ENCODE assay signal across 1 cellular context in the genomic region with DNA sequence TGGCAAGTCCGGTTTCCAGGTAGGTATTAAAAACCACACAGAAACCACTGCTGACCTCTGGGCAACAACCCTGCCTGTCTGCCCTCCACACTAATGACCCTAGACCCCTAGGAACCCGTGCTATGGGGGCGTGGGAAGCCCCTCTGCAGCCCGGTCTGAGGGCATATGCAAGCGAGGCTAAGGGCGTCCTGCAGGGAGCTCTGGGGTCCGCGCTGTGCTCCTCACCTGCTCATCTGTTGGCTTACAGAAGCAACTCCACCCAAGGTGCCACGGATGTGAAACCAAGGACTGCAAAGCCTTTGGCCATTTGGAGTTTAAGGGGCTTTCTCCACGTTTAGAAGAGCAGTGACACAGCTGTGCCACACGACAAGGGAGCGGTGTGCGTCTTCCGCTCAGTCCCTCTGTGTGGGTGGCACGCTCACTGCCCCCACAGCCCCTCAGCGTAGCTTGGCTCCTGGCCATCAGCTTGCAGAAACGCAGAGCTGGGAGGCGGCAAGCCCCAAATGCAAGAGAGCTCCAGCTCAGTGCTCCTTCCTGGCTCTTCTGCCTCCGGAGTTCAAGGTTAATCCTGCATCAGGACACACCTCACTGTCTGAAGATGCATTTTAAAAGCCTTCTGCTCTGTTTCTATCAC.
TF ChIP-seq lines count a peak whose summit lies in the region.

No MANE protein-coding gene starts in this region.

TF ChIP-seq in GM12878, 131 proteins besides CTCF, POLR2A, EP300 and RAD21:
- TF ChIP-seq, protein P1, sequence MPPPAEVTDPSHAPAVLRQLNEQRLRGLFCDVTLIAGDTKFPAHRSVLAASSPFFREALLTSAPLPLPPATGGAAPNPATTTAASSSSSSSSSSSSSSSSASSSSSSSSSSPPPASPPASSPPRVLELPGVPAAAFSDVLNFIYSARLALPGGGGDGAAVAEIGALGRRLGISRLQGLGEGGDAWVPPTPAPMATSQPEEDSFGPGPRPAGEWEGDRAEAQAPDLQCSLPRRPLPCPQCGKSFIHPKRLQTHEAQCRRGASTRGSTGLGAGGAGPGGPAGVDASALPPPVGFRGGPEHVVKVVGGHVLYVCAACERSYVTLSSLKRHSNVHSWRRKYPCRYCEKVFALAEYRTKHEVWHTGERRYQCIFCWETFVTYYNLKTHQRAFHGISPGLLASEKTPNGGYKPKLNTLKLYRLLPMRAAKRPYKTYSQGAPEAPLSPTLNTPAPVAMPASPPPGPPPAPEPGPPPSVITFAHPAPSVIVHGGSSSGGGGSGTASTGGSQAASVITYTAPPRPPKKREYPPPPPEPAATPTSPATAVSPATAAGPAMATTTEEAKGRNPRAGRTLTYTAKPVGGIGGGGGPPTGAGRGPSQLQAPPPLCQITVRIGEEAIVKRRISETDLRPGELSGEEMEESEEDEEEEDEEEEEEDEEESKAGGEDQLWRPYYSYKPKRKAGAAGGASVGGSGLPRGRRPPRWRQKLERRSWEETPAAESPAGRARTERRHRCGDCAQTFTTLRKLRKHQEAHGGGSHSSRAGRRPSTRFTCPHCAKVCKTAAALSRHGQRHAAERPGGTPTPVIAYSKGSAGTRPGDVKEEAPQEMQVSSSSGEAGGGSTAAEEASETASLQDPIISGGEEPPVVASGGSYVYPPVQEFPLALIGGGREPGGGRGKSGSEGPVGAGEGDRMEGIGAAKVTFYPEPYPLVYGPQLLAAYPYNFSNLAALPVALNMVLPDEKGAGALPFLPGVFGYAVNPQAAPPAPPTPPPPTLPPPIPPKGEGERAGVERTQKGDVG (CRISPR knock-in tag; IDR thresholded peaks at IDR 0.05) = no peak
- TF ChIP-seq, protein P2, sequence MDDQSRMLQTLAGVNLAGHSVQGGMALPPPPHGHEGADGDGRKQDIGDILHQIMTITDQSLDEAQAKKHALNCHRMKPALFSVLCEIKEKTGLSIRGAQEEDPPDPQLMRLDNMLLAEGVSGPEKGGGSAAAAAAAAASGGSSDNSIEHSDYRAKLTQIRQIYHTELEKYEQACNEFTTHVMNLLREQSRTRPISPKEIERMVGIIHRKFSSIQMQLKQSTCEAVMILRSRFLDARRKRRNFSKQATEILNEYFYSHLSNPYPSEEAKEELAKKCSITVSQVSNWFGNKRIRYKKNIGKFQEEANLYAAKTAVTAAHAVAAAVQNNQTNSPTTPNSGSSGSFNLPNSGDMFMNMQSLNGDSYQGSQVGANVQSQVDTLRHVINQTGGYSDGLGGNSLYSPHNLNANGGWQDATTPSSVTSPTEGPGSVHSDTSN (IDR thresholded peaks at IDR 0.05; ENCODE audit: insufficient replicate concordance, low read depth, low read length) = no peak
- no peak for TF ChIP-seq ZZZ3 (IDR thresholded peaks at IDR 0.05; ENCODE audit: control insufficient read depth, insufficient read length, low read depth)
- no peak for TF ChIP-seq CREB1 (IDR thresholded peaks at IDR 0.05; ENCODE audit: low read depth)
- no peak for TF ChIP-seq E2F4 (IDR thresholded peaks at IDR 0.05; ENCODE audit: low read depth, low read length)
- TF ChIP-seq E2F8 (IDR thresholded peaks at IDR 0.05; ENCODE audit: low read depth, partially characterized antibody) = no peak
- TF ChIP-seq, protein P3, sequence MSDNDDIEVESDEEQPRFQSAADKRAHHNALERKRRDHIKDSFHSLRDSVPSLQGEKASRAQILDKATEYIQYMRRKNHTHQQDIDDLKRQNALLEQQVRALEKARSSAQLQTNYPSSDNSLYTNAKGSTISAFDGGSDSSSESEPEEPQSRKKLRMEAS (IDR thresholded peaks at IDR 0.05; ENCODE audit: low read depth, low read length) = no peak
- TF ChIP-seq TCF7 (IDR thresholded peaks at IDR 0.05; ENCODE audit: borderline replicate concordance) = no peak
- no peak for TF ChIP-seq RFX5 (IDR thresholded peaks at IDR 0.05; ENCODE audit: low read depth, low read length)
- no peak for TF ChIP-seq FOXK2 (IDR thresholded peaks at IDR 0.05)
- no peak for TF ChIP-seq BACH1 (IDR thresholded peaks at IDR 0.05; ENCODE audit: borderline replicate concordance)
- no peak for TF ChIP-seq SREBF1 (IDR thresholded peaks at IDR 0.05; ENCODE audit: low read length)
- TF ChIP-seq STAT3 (IDR thresholded peaks at IDR 0.05; ENCODE audit: low read depth, low read length) = no peak
- TF ChIP-seq TCF12 (IDR thresholded peaks at IDR 0.05; ENCODE audit: low read depth, low read length) = no peak
- no peak for TF ChIP-seq CHD1 (IDR thresholded peaks at IDR 0.05; ENCODE audit: low read depth, low read length)
- TF ChIP-seq SMC3 (IDR thresholded peaks at IDR 0.05; ENCODE audit: borderline replicate concordance, low read length) = no peak
- TF ChIP-seq EZH2 (IDR thresholded peaks at IDR 0.05; ENCODE audit: borderline replicate concordance, control insufficient read depth, low read depth, low read length) = no peak
- TF ChIP-seq, protein P4, sequence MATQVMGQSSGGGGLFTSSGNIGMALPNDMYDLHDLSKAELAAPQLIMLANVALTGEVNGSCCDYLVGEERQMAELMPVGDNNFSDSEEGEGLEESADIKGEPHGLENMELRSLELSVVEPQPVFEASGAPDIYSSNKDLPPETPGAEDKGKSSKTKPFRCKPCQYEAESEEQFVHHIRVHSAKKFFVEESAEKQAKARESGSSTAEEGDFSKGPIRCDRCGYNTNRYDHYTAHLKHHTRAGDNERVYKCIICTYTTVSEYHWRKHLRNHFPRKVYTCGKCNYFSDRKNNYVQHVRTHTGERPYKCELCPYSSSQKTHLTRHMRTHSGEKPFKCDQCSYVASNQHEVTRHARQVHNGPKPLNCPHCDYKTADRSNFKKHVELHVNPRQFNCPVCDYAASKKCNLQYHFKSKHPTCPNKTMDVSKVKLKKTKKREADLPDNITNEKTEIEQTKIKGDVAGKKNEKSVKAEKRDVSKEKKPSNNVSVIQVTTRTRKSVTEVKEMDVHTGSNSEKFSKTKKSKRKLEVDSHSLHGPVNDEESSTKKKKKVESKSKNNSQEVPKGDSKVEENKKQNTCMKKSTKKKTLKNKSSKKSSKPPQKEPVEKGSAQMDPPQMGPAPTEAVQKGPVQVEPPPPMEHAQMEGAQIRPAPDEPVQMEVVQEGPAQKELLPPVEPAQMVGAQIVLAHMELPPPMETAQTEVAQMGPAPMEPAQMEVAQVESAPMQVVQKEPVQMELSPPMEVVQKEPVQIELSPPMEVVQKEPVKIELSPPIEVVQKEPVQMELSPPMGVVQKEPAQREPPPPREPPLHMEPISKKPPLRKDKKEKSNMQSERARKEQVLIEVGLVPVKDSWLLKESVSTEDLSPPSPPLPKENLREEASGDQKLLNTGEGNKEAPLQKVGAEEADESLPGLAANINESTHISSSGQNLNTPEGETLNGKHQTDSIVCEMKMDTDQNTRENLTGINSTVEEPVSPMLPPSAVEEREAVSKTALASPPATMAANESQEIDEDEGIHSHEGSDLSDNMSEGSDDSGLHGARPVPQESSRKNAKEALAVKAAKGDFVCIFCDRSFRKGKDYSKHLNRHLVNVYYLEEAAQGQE (IDR thresholded peaks at IDR 0.05; ENCODE audit: low read depth, low read length) = no peak
